8 cellular contexts compared by ENCODE assay signal in the genomic region with DNA sequence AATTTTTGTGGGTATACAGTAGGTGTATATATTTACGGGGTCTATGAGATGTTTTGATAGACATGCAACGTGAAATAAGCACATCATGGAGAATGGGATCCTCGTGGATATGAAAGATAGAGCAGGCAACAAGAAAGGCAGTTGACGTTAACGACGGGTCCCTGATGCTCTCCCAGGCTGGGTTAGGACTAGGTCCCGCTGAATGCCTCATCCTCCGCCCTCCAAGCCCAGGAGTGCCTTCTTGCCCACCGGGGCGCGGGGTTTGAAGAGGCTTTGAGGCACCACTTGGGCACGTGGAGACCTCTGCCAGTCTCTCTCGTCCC. TPM values are rescaled to one million over a fixed set of nuclear protein-coding genes. Genes with fewer than 3 reads are reported as not detected.
DNase-seq lines count a peak whose midpoint lies in the region; ATAC-seq, FAIRE-seq and TF ChIP-seq lines count a peak whose summit lies in the region.

No MANE protein-coding gene starts in this region.

- no peaks in the 10 kb centered on the region for H3K9me1 ChIP-seq in keratinocyte (ENCODE audit: control insufficient read depth, extremely low read depth, insufficient read depth, low read length)

- ATAC-seq in HG02571 (IDR thresholded peaks at IDR 0.05; ENCODE audit: unreplicated experiment), result peak; percentile 17
- peak; percentile 37 for ATAC-seq in activated T-helper 17 cell treated with anti-CD3 and anti-CD28 coated beads, Interleukin-2, amount 50 U/mL, for 72 hours (replicated peaks)

- peak overlapping the region; percentile 96 for H2AFZ ChIP-seq in keratinocyte (ENCODE audit: control insufficient read depth, low read length)

- no peak for FAIRE-seq in keratinocyte (lab: Jason Lieb, UNC)

- H3K27ac ChIP-seq in BLaER1 (no peak overlapping the region), keratinocyte (ENCODE audit: control insufficient read depth, insufficient read depth, low read length) (no peak overlapping the region), thymus (ENCODE audit: low read depth) (no peak overlapping the region)

- H3K27me3 ChIP-seq in BLaER1 (no peaks in the 10 kb centered on the region), keratinocyte (ENCODE audit: control insufficient read depth, extremely low read depth, insufficient read depth, low read length) (no peaks in the 10 kb centered on the region), thymus (ENCODE audit: control insufficient read depth, insufficient read depth) (no peaks in the 10 kb centered on the region)

- H3K9me3 ChIP-seq in BLaER1, result peaks cover 34% of the 10 kb centered on the region
- no peaks in the 10 kb centered on the region for H3K9me3 ChIP-seq in keratinocyte (ENCODE audit: control insufficient read depth, low read depth, low read length)
- H3K9me3 ChIP-seq in thymus (ENCODE audit: control insufficient read depth), result no peaks in the 10 kb centered on the region

- peak overlapping the region; percentile 95 for H3K4me3 Mint-ChIP-seq in activated T-helper 17 cell treated with anti-CD3 and anti-CD28 coated beads, Interleukin-2, amount 50 U/mL, for 72 hours

- peaks cover 6% of the 10 kb centered on the region for H3K36me3 Mint-ChIP-seq in activated T-helper 17 cell treated with anti-CD3 and anti-CD28 coated beads, Interleukin-2, amount 50 U/mL, for 72 hours (ENCODE audit: low read depth)

- peak overlapping the region; percentile 79; the same call in 1 of the 2 replicates for H3K9ac ChIP-seq in BLaER1
- peak overlapping the region; percentile 74 for H3K9ac ChIP-seq in keratinocyte (ENCODE audit: control insufficient read depth, extremely low read depth, insufficient read depth, low read length)

- H3K4me1 ChIP-seq in BLaER1, result peaks cover 20% of the 10 kb centered on the region
- peaks cover 13% of the 10 kb centered on the region for H3K4me1 ChIP-seq in keratinocyte (ENCODE audit: control insufficient read depth, extremely low read depth, insufficient read depth, low read length)
- H3K4me1 ChIP-seq in thymus (ENCODE audit: control insufficient read depth, insufficient read depth, low read length), result peaks cover 10% of the 10 kb centered on the region

- no peaks in the 10 kb centered on the region for H3K79me2 ChIP-seq in keratinocyte (ENCODE audit: control insufficient read depth, insufficient read depth, low read length)

- DNase-seq in keratinocyte (ENCODE audit: low read depth, low spot score) (no peak), GM19240 (ENCODE audit: insufficient read length, low spot score) (no peak), NCI-H748 (lab: John Stamatoyannopoulos, UW; ENCODE audit: unreplicated experiment) (no peak), kidney tubule cell (ENCODE audit: low spot score) (no peak)

- peaks cover 10% of the 10 kb centered on the region for H3K4me1 Mint-ChIP-seq in activated T-helper 17 cell treated with anti-CD3 and anti-CD28 coated beads, Interleukin-2, amount 50 U/mL, for 72 hours

- WGBS in thymus, result 25% methylated on average over 13 of the region's 13 CpGs

- dilution Hi-C loops in keratinocyte (cut with MboI; ENCODE audit: extremely low pct_ligation_motif_present, low sequenced_read_pairs), result no loop called here

- H3K27me3 Mint-ChIP-seq in activated T-helper 17 cell treated with anti-CD3 and anti-CD28 coated beads, Interleukin-2, amount 50 U/mL, for 72 hours, result no peaks in the 10 kb centered on the region

- peak overlapping the region; percentile 82 for H3K4me3 ChIP-seq in BLaER1
- peak overlapping the region; percentile 80 to 96 (median 82) for H3K4me3 ChIP-seq in keratinocyte (ENCODE audit: control insufficient read depth in 2 of 3, extremely low read depth in 1 of 3, insufficient read depth in 2 of 3, low read depth in 1 of 3, low read length in 3 of 3)
- H3K4me3 ChIP-seq in thymus (ENCODE audit: low read length), result peak overlapping the region; percentile 55

- no peak for TF ChIP-seq CTCF in keratinocyte (optimal IDR thresholded peaks at IDR 0.05 in 1 of 3, IDR thresholded peaks at IDR 0.05 in 1 of 3, conservative IDR thresholded peaks at IDR 0.05 in 1 of 3; ENCODE audit: extremely low read depth in 1 of 3, insufficient read depth in 2 of 3, low read length in 3 of 3)

- H3K4me2 ChIP-seq in BLaER1 (peak overlapping the region; percentile 96), keratinocyte (ENCODE audit: control insufficient read depth, extremely low read depth, insufficient read depth, low read depth, low read length) (peak overlapping the region; percentile 92)

- peak overlapping the region; percentile 90 for H3K27ac Mint-ChIP-seq in activated T-helper 17 cell treated with anti-CD3 and anti-CD28 coated beads, Interleukin-2, amount 50 U/mL, for 72 hours

- no peaks in the 10 kb centered on the region for H4K20me1 ChIP-seq in BLaER1
- no peaks in the 10 kb centered on the region for H4K20me1 ChIP-seq in keratinocyte (ENCODE audit: control insufficient read depth, extremely low read depth, insufficient read depth, low read length)

- H3K9me3 Mint-ChIP-seq in activated T-helper 17 cell treated with anti-CD3 and anti-CD28 coated beads, Interleukin-2, amount 50 U/mL, for 72 hours, result no peaks in the 10 kb centered on the region

- peaks cover 13% of the 10 kb centered on the region; the same call in 1 of the 2 replicates for H3K36me3 ChIP-seq in BLaER1
- no peaks in the 10 kb centered on the region for H3K36me3 ChIP-seq in keratinocyte (ENCODE audit: control insufficient read depth in 2 of 2, extremely low read depth in 1 of 2, insufficient read depth in 2 of 2, low read length in 2 of 2)
- no peaks in the 10 kb centered on the region for H3K36me3 ChIP-seq in thymus (ENCODE audit: control insufficient read depth, insufficient read depth)

RNA-seq across cellular contexts. Expression of gene ZFP90, which starts 9.5 kb away (rescaled TPM):
- total RNA-seq in activated T-helper 17 cell treated with anti-CD3 and anti-CD28 coated beads, Interleukin-2, amount 50 U/mL, for 72 hours, result 10 to 100 TPM; 26.5 to 30.5 TPM
- polyA plus RNA-seq in keratinocyte, result 11.3 to 16.9 TPM (median 15.3 TPM) in 3 replicates
- polyA plus RNA-seq in keratinocyte (2011; ENCODE audit: low read depth), result 4.3 TPM
- 8.4 and 12.2 TPM in 2 replicates for polyA plus RNA-seq in keratinocyte (2011; cell fraction: cytosol; rRNA removed)
- polyA plus RNA-seq in keratinocyte (2011; cell fraction: nucleus; rRNA removed), result 20.5 and 21.5 TPM in 2 replicates
- polyA plus RNA-seq in keratinocyte (2012; ENCODE audit: low replicate concordance), result 9.3 and 9.8 TPM in 2 replicates
- 6.6 to 16.5 TPM (median 16.4 TPM) in 3 replicates for polyA minus RNA-seq in keratinocyte
- polyA minus RNA-seq in keratinocyte (2011; cell fraction: cytosol; rRNA and poly(A)+ RNA removed), result 12.3 TPM
- polyA minus RNA-seq in keratinocyte (2011; cell fraction: nucleus; rRNA and poly(A)+ RNA removed), result 9.5 and 15.7 TPM in 2 replicates
- 13.8 TPM for polyA plus RNA-seq in thymus
